ENCODE assay signal across 1 cellular context in genomic region chr1:59271861-59272260, GRCh38.
TF ChIP-seq lines count a peak whose summit lies in the region.

No MANE protein-coding gene starts in this region.

TF ChIP-seq in GM12878, 131 proteins besides CTCF, POLR2A, EP300 and RAD21 (continued from another document):
- TF ChIP-seq ZBTB40 (IDR thresholded peaks at IDR 0.05; ENCODE audit: borderline replicate concordance) (no peak), KAT2A (conservative IDR thresholded peaks at IDR 0.05; ENCODE audit: control insufficient read depth, low read depth, low read length) (no peak), GATAD2B (conservative IDR thresholded peaks at IDR 0.05; ENCODE audit: low read depth) (no peak), TARDBP (IDR thresholded peaks at IDR 0.05; ENCODE audit: borderline replicate concordance) (no peak), TAF1 (IDR thresholded peaks at IDR 0.05; ENCODE audit: borderline replicate concordance, low read depth, low read length) (no peak), SRF (IDR thresholded peaks at IDR 0.05; ENCODE audit: low read depth in 2 of 2, low read length in 2 of 2) (no peak), KDM1A (IDR thresholded peaks at IDR 0.05; ENCODE audit: borderline replicate concordance) (no peak), YBX1 (IDR thresholded peaks at IDR 0.05) (no peak), HDAC6 (IDR thresholded peaks at IDR 0.05; ENCODE audit: unreplicated experiment) (no peak), JUNB (IDR thresholded peaks at IDR 0.05) (no peak), BMI1 (IDR thresholded peaks at IDR 0.05; ENCODE audit: borderline replicate concordance) (no peak), ATF7 (IDR thresholded peaks at IDR 0.05; ENCODE audit: low read depth) (peak; percentile 69), NFYA (IDR thresholded peaks at IDR 0.05; ENCODE audit: borderline replicate concordance, low read depth, low read length) (no peak)
- TF ChIP-seq, protein P1, sequence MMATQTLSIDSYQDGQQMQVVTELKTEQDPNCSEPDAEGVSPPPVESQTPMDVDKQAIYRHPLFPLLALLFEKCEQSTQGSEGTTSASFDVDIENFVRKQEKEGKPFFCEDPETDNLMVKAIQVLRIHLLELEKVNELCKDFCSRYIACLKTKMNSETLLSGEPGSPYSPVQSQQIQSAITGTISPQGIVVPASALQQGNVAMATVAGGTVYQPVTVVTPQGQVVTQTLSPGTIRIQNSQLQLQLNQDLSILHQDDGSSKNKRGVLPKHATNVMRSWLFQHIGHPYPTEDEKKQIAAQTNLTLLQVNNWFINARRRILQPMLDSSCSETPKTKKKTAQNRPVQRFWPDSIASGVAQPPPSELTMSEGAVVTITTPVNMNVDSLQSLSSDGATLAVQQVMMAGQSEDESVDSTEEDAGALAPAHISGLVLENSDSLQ (IDR thresholded peaks at IDR 0.05) = peak; percentile 69
